Comparison of ENCODE assay signal across 19 cellular contexts in genomic region chr10:114328278-114328812, GRCh38.
"Had no signal": no experiment of that assay in that cellular context is flagged by ENCODE, and none has a peak within 500 bp of the region (broad histone marks: within the 10 kb centered on the region; RNA-seq: fewer than 3 reads in every experiment).

No MANE protein-coding gene starts in this region.

- H3K27me3 ChIP-seq: body of pancreas, colonic mucosa, right lobe of liver, stomach, testis, upper lobe of right lung had no signal

- DNase-seq: activated CD4-positive, alpha-beta memory T cell treated with anti-CD3 and anti-CD28 coated beads, Interleukin-2, amount 10 ng/mL, durations not matched to agents 7 days and 5 days; activated CD4-positive, alpha-beta T cell treated with anti-CD3 and anti-CD28 coated beads for 48 hours; activated CD4-positive, CD25-positive, alpha-beta regulatory T cell; activated CD8-positive, alpha-beta memory T cell treated with anti-CD3 and anti-CD28 coated beads, Interleukin-2, amount 10 ng/mL, durations not matched to agents 7 days and 5 days; activated naive CD4-positive, alpha-beta T cell treated with Interleukin-2 at 50 U/mL for 16 hours; body of pancreas; central memory CD4-positive, alpha-beta T cell; colonic mucosa; endodermal cell; lower lobe of right lung; right lobe of liver; SK-N-SH; small intestine; stimulated activated CD4-positive, alpha-beta T cell treated with anti-CD3 and anti-CD28 coated beads, Interleukin-4, amount 100 ng/mL, for 1 hour; T-cell; upper lobe of right lung had no signal

- H3K27ac Mint-ChIP-seq: activated CD4-positive, alpha-beta memory T cell treated with anti-CD3 and anti-CD28 coated beads, Interleukin-2, amount 10 ng/mL, durations not matched to agents 7 days and 5 days; activated CD8-positive, alpha-beta memory T cell treated with anti-CD3 and anti-CD28 coated beads, Interleukin-2, amount 10 ng/mL, durations not matched to agents 7 days and 5 days; endodermal cell; T-cell had no signal

- H3K4me3 Mint-ChIP-seq: activated CD4-positive, alpha-beta memory T cell treated with anti-CD3 and anti-CD28 coated beads, Interleukin-2, amount 10 ng/mL, durations not matched to agents 7 days and 5 days; activated CD8-positive, alpha-beta memory T cell treated with anti-CD3 and anti-CD28 coated beads, Interleukin-2, amount 10 ng/mL, durations not matched to agents 7 days and 5 days; endodermal cell; T-cell had no signal

- H3K4me1 Mint-ChIP-seq: activated CD4-positive, alpha-beta memory T cell treated with anti-CD3 and anti-CD28 coated beads, Interleukin-2, amount 10 ng/mL, durations not matched to agents 7 days and 5 days; T-cell had no signal

- H3K4me1 ChIP-seq: body of pancreas, colonic mucosa, lower lobe of right lung, right lobe of liver, upper lobe of right lung had no signal

- H3K27me3 Mint-ChIP-seq: activated CD4-positive, alpha-beta memory T cell treated with anti-CD3 and anti-CD28 coated beads, Interleukin-2, amount 10 ng/mL, durations not matched to agents 7 days and 5 days; activated CD8-positive, alpha-beta memory T cell treated with anti-CD3 and anti-CD28 coated beads, Interleukin-2, amount 10 ng/mL, durations not matched to agents 7 days and 5 days; T-cell had no signal

- H3K36me3 Mint-ChIP-seq: activated CD8-positive, alpha-beta memory T cell treated with anti-CD3 and anti-CD28 coated beads, Interleukin-2, amount 10 ng/mL, durations not matched to agents 7 days and 5 days; T-cell had no signal

- H3K9ac ChIP-seq: SK-N-SH had no signal

- ATAC-seq: activated CD8-positive, alpha-beta memory T cell treated with anti-CD3 and anti-CD28 coated beads, Interleukin-2, amount 10 ng/mL, durations not matched to agents 7 days and 5 days; body of pancreas; lower lobe of right lung; right lobe of liver; T-cell; upper lobe of right lung had no signal

- H3K36me3 ChIP-seq: colonic mucosa, lower lobe of right lung, right lobe of liver, upper lobe of right lung had no signal

- H3K9me2 ChIP-seq: SK-N-SH had no signal

- H3K4me3 ChIP-seq: body of pancreas, colonic mucosa, lower lobe of right lung, right lobe of liver, stomach, testis, upper lobe of right lung had no signal

- H3K9me3 Mint-ChIP-seq: activated CD4-positive, alpha-beta memory T cell treated with anti-CD3 and anti-CD28 coated beads, Interleukin-2, amount 10 ng/mL, durations not matched to agents 7 days and 5 days; endodermal cell; T-cell had no signal

- H3K4me2 ChIP-seq: SK-N-SH had no signal

- H3K27ac ChIP-seq: body of pancreas, colonic mucosa, epithelial cell of prostate, lower lobe of right lung, right lobe of liver, testis, upper lobe of right lung had no signal

- H3K9me3 ChIP-seq: body of pancreas, colonic mucosa, lower lobe of right lung, right lobe of liver, SK-N-SH, stomach, testis, upper lobe of right lung had no signal
